Comparison of ENCODE assay signal across 13 cellular contexts in the genomic region with DNA sequence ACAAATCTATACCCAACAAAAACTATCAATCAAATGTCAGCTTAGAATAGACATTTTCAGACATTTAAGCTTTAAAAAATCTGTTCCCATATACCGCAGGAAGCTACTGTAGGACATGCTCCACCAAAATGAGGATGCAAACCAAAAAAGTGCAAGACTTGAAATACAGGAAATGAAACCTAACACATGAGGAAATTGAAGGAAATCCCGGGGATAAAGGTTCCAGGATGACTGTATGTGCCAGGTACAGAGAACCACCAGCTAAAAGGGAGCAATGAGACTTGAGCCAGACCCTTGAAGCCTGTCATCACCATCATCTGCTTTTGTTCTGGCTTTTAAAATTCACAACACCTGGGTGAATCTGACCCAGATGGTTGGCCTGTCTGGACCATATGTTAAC. TPM values are rescaled to one million over a fixed set of nuclear protein-coding genes. Genes with fewer than 3 reads are reported as not detected.
DNase-seq lines count a peak whose midpoint lies in the region; ATAC-seq and TF ChIP-seq lines count a peak whose summit lies in the region.
"Had no signal": no experiment of that assay in that cellular context is flagged by ENCODE, and none has a peak within 500 bp of the region (broad histone marks: within the 10 kb centered on the region; RNA-seq: fewer than 3 reads in every experiment).

No MANE protein-coding gene starts in this region.

- no peak for TF ChIP-seq POLR2A in breast epithelium (IDR thresholded peaks at IDR 0.05)

- BruUV-seq in MCF 10A (replicated peaks; lab: Mats Ljungman, UMichigan): no TSS peak

- POLR2A ChIA-PET in MCF 10A (lab: Yijun Ruan, JAX): interaction anchor here (0.6 to 14.7 kb wide), 7 partner anchors 8 to 86 kb away, joined by 3 to 385 read pairs (median 4); a partner anchor contains a TSS

- H3K27me3 Mint-ChIP-seq in MCF 10A (ENCODE audit: insufficient read depth, unreplicated experiment): no peaks in the 10 kb centered on the region
- H3K27me3 Mint-ChIP-seq: dendritic cell treated with granulocyte-macrophage colony-stimulating factor and Interleukin-4, amounts not matched to agents 40 ng/mL and 50 ng/mL, for 4 days had no signal

- CTCF ChIA-PET in MCF 10A (lab: Yijun Ruan, JAX): interaction anchor here (0.9 to 9.1 kb wide), 8 partner anchors 11 to 282 kb away, joined by 4 to 165 read pairs (median 6); a partner anchor contains a TSS

- H3K36me3 Mint-ChIP-seq in MCF 10A (ENCODE audit: insufficient read depth, unreplicated experiment): peaks cover 41% of the 10 kb centered on the region
- peaks cover 41% of the 10 kb centered on the region for H3K36me3 Mint-ChIP-seq in stimulated activated effector memory CD8-positive, alpha-beta T cell treated with anti-CD3 and anti-CD28 coated beads, Interleukin-12 subunit alpha, Interleukin-12 subunit beta, amount 100 ng/mL, for 72 hours
- H3K36me3 Mint-ChIP-seq: neural progenitor cell had no signal

- H3K9me3 Mint-ChIP-seq in MCF 10A (ENCODE audit: unreplicated experiment): no peaks in the 10 kb centered on the region
- no peaks in the 10 kb centered on the region for H3K9me3 Mint-ChIP-seq in stimulated activated effector memory CD8-positive, alpha-beta T cell treated with anti-CD3 and anti-CD28 coated beads, Interleukin-12 subunit alpha, Interleukin-12 subunit beta, amount 100 ng/mL, for 72 hours
- H3K9me3 Mint-ChIP-seq: neural progenitor cell had no signal

- H3K27ac Mint-ChIP-seq in MCF 10A (ENCODE audit: low read depth, unreplicated experiment): peak overlapping the region; percentile 7
- H3K27ac Mint-ChIP-seq in stimulated activated effector memory CD8-positive, alpha-beta T cell treated with anti-CD3 and anti-CD28 coated beads, Interleukin-12 subunit alpha, Interleukin-12 subunit beta, amount 100 ng/mL, for 72 hours: peak overlapping the region; percentile 50
- H3K27ac Mint-ChIP-seq: neural progenitor cell had no signal

- H3K36me3 ChIP-seq in breast epithelium (no peaks in the 10 kb centered on the region), ascending aorta (no peaks in the 10 kb centered on the region)
- H3K36me3 ChIP-seq: neural progenitor cell had no signal

- H3K27ac ChIP-seq in breast epithelium (no peak overlapping the region), ascending aorta (peak overlapping the region in 1 of 2 donors; percentile 82)
- H3K27ac ChIP-seq: neural progenitor cell had no signal

- no peaks in the 10 kb centered on the region for H3K27me3 ChIP-seq in breast epithelium
- no peaks in the 10 kb centered on the region for H3K27me3 ChIP-seq in ascending aorta
- H3K27me3 ChIP-seq: neural progenitor cell had no signal

- DNase-seq in MCF 10A (ENCODE audit: unreplicated experiment) (no peak), breast epithelium (ENCODE audit: low spot score in 2 of 2) (no peak), MV-4-11 (lab: John Stamatoyannopoulos, UW) (peak; percentile 88), cerebellar cortex (ENCODE audit: low spot score) (peak; percentile 16), ascending aorta (ENCODE audit: low spot score in 2 of 2) (no peak), NCI-H510A treated with DMSO at 0.1 percent for 48 hours (lab: John Stamatoyannopoulos, UW) (no peak), middle frontal gyrus (ENCODE audit: extremely low spot score, low spot score) (no peak)
- no peak for DNase-seq in stimulated activated effector memory CD8-positive, alpha-beta T cell treated with anti-CD3 and anti-CD28 coated beads, Interleukin-12 subunit alpha, Interleukin-12 subunit beta, amount 100 ng/mL, for 72 hours (ENCODE audit: low spot score in 2 of 2)
- DNase-seq: C1 segment of cervical spinal cord; NCI-H446 treated with DMSO at 0.1 percent for 48 hours; stimulated activated CD4-positive, alpha-beta T cell treated with anti-CD3 and anti-CD28 coated beads, Interleukin-1b, Interleukin-23, amount 100 ng/mL, for 48 hours had no signal

- intact Hi-C loops in MCF 10A (cut with micrococcal nuclease) (no loop called here), breast epithelium (cut with DNase I; ENCODE audit: low total_unique reads) (no loop called here), ascending aorta (cut with DNase I) (no loop called here)

- no peak for TF ChIP-seq CTCF in MCF 10A (IDR thresholded peaks at IDR 0.05; ENCODE audit: unreplicated experiment)
- TF ChIP-seq CTCF in breast epithelium (IDR thresholded peaks at IDR 0.05): no peak
- no peak for TF ChIP-seq CTCF in ascending aorta (IDR thresholded peaks at IDR 0.05)

- H3K4me1 ChIP-seq in breast epithelium (no peaks in the 10 kb centered on the region), ascending aorta (peaks cover 7 to 16% of the 10 kb centered on the region in 2 donors)

- no peak overlapping the region for H3K4me3 Mint-ChIP-seq in MCF 10A (ENCODE audit: unreplicated experiment)
- no peak overlapping the region for H3K4me3 Mint-ChIP-seq in stimulated activated effector memory CD8-positive, alpha-beta T cell treated with anti-CD3 and anti-CD28 coated beads, Interleukin-12 subunit alpha, Interleukin-12 subunit beta, amount 100 ng/mL, for 72 hours
- H3K4me3 Mint-ChIP-seq: dendritic cell treated with granulocyte-macrophage colony-stimulating factor and Interleukin-4, amounts not matched to agents 40 ng/mL and 50 ng/mL, for 4 days; neural progenitor cell had no signal

- H3K4me1 Mint-ChIP-seq in MCF 10A (ENCODE audit: insufficient read depth, unreplicated experiment): peaks cover 19% of the 10 kb centered on the region
- H3K4me1 Mint-ChIP-seq in stimulated activated effector memory CD8-positive, alpha-beta T cell treated with anti-CD3 and anti-CD28 coated beads, Interleukin-12 subunit alpha, Interleukin-12 subunit beta, amount 100 ng/mL, for 72 hours: peaks cover 62% of the 10 kb centered on the region
- H3K4me1 Mint-ChIP-seq: neural progenitor cell had no signal

- no peak overlapping the region for H3K4me3 ChIP-seq in breast epithelium
- H3K4me3 ChIP-seq in ascending aorta: no peak overlapping the region
- H3K4me3 ChIP-seq: neural progenitor cell had no signal

- H3K9me3 ChIP-seq in breast epithelium: no peaks in the 10 kb centered on the region
- no peaks in the 10 kb centered on the region for H3K9me3 ChIP-seq in ascending aorta

- ATAC-seq in stimulated activated effector memory CD8-positive, alpha-beta T cell treated with anti-CD3 and anti-CD28 coated beads, Interleukin-12 subunit alpha, Interleukin-12 subunit beta, amount 100 ng/mL, for 72 hours: no peak

RNA-seq across cellular contexts. Expression of a gene that starts 21.4 kb away (rescaled TPM):
- total RNA-seq in MCF 10A (2022) (203 and 228 TPM in 2 replicates), breast epithelium (10 to 100 TPM; 58.8 to 64.8 (median 63.6) TPM), ascending aorta (65.8 TPM)

RNA-seq across cellular contexts. Expression of a gene that starts 39.3 kb away (rescaled TPM):
- total RNA-seq in MCF 10A (2022): 83.5 and 85.6 TPM in 2 replicates
- 10 to 100 TPM; 50.2 to 52.5 (median 52.1) TPM for total RNA-seq in breast epithelium
- total RNA-seq in ascending aorta: 43.4 TPM

RNA-seq across cellular contexts. Expression of a gene that starts 39.4 kb away (rescaled TPM):
- total RNA-seq in MCF 10A (2022) (12.5 and 13.3 TPM in 2 replicates), breast epithelium (1 to 10 TPM; 1.3 to 4.3 (median 4.0) TPM), ascending aorta (1.4 TPM)

RNA-seq across cellular contexts. Expression of a gene that starts 53.8 kb away (rescaled TPM):
- total RNA-seq in MCF 10A (2022) (21.2 and 22.1 TPM in 2 replicates), breast epithelium (10 to 100 TPM; 18.1 to 32.1 (median 24.3) TPM), ascending aorta (127 TPM)

Comparison
In these comparisons a context has a peak if more than half of its experiments do, and no peak if none do; other contexts are left out.
1. DNase-seq: peak in MV-4-11 (single experiment) and cerebellar cortex (single experiment); none in MCF 10A (single experiment), breast epithelium (0 of 2), stimulated activated effector memory CD8-positive, alpha-beta T cell treated with anti-CD3 and anti-CD28 coated beads, Interleukin-12 subunit alpha, Interleukin-12 subunit beta, amount 100 ng/mL, for 72 hours (0 of 2), ascending aorta (0 of 2), NCI-H510A treated with DMSO at 0.1 percent for 48 hours (single experiment) and middle frontal gyrus (single experiment).